8 cellular contexts compared by ENCODE assay signal in genomic region chr11:38791346-38791961, GRCh38.
A peak's percentile ranks its signal among the peaks of the same experiment; 100 is the strongest.
DNase-seq lines count a peak whose midpoint lies in the region; ATAC-seq and TF ChIP-seq lines count a peak whose summit lies in the region.

No MANE protein-coding gene starts in this region.

- DNase-seq in NCI-H1436 (lab: John Stamatoyannopoulos, UW) (peak; percentile 63), NCI-H1436 treated with DMSO at 0.1 percent for 48 hours (lab: John Stamatoyannopoulos, UW) (no peak), RPMI8226 (peak; percentile 71), erythroblast (lab: John Stamatoyannopoulos, UW) (peak; percentile 74 to 84), neural progenitor cell (ENCODE audit: low spot score) (peak; percentile 87), NCI-H524 treated with DMSO at 0.1 percent for 48 hours (lab: John Stamatoyannopoulos, UW) (no peak)

- H3K79me2 ChIP-seq in neural progenitor cell (ENCODE audit: low read depth), result no peaks in the 10 kb centered on the region

- H3K36me3 ChIP-seq in neural progenitor cell, result no peaks in the 10 kb centered on the region

- no peaks in the 10 kb centered on the region for H3K4me1 Mint-ChIP-seq in neural progenitor cell

- H3K9ac ChIP-seq in neural progenitor cell, result no peak overlapping the region

- no peak overlapping the region for H3K4me3 Mint-ChIP-seq in neural progenitor cell

- no peaks in the 10 kb centered on the region for H3K9me3 Mint-ChIP-seq in neural progenitor cell

- H3K36me3 Mint-ChIP-seq in neural progenitor cell, result no peaks in the 10 kb centered on the region

- H3K27me3 Mint-ChIP-seq in neural progenitor cell (ENCODE audit: insufficient read depth, low read depth), result peaks cover 2% of the 10 kb centered on the region

- no peak overlapping the region for H3K27ac ChIP-seq in neural progenitor cell

- peak; percentile 83 for TF ChIP-seq CTCF in LNCAP (IDR thresholded peaks at IDR 0.05)
- peak; percentile 95 for TF ChIP-seq CTCF in neural progenitor cell (IDR thresholded peaks at IDR 0.05)

- H3K4me2 ChIP-seq in neural progenitor cell, result no peak overlapping the region

- no peaks in the 10 kb centered on the region for H3K27me3 ChIP-seq in neural progenitor cell

- no peaks in the 10 kb centered on the region for H3K4me1 ChIP-seq in neural progenitor cell

- H3K9me3 ChIP-seq in neural progenitor cell (ENCODE audit: low read depth), result no peaks in the 10 kb centered on the region

- no peaks in the 10 kb centered on the region for H4K20me1 ChIP-seq in neural progenitor cell (ENCODE audit: low read depth)

- no peak overlapping the region for H3K27ac Mint-ChIP-seq in neural progenitor cell

- H2AFZ ChIP-seq in neural progenitor cell (replicated peaks), result peak overlapping the region; percentile 77

- no peak overlapping the region for H3K4me3 ChIP-seq in neural progenitor cell

- ATAC-seq in GM21529 (IDR thresholded peaks at IDR 0.05; ENCODE audit: unreplicated experiment), result peak; percentile 93

- H3F3A ChIP-seq in neural progenitor cell (ENCODE audit: low read depth), result no peaks in the 10 kb centered on the region

- no peak for TF ChIP-seq POLR2A in erythroblast (IDR thresholded peaks at IDR 0.05; ENCODE audit: low read length)

Comparison
In these comparisons a context has a peak if more than half of its experiments do, and no peak if none do; other contexts are left out.
1. DNase-seq: peak in NCI-H1436 (single experiment), RPMI8226 (single experiment), erythroblast (2 of 2) and neural progenitor cell (single experiment); none in NCI-H1436 treated with DMSO at 0.1 percent for 48 hours (single experiment) and NCI-H524 treated with DMSO at 0.1 percent for 48 hours (single experiment).